ENCODE assay signal across 15 cellular contexts in genomic region chr4:86218721-86219481, GRCh38.
DNase-seq lines count a peak whose midpoint lies in the region; ATAC-seq, FAIRE-seq and TF ChIP-seq lines count a peak whose summit lies in the region.
"Had no signal": no experiment of that assay in that cellular context is flagged by ENCODE, and none has a peak within 500 bp of the region (broad histone marks: within the 10 kb centered on the region; RNA-seq: fewer than 3 reads in every experiment).

No MANE protein-coding gene starts in this region.

- H3K4me3 ChIP-seq in ACC112 (ENCODE audit: low read depth, low read length), result peak overlapping the region; percentile 26; the same call in 1 of the 2 replicates
- H3K4me3 ChIP-seq in astrocyte (ENCODE audit: insufficient read depth, low read depth, low read length), result no peak overlapping the region
- H3K4me3 ChIP-seq in right atrium auricular region, result no peak overlapping the region
- H3K4me3 ChIP-seq: ascending aorta had no signal

- H3K36me3 ChIP-seq in ACC112 (ENCODE audit: insufficient read depth, low read length), result no peaks in the 10 kb centered on the region; the same call in 1 of the 2 replicates
- no peaks in the 10 kb centered on the region for H3K36me3 ChIP-seq in astrocyte (ENCODE audit: insufficient read depth, low read length)
- H3K36me3 ChIP-seq in right atrium auricular region, result no peaks in the 10 kb centered on the region
- H3K36me3 ChIP-seq: ascending aorta had no signal

- H2AFZ ChIP-seq in ACC112 (ENCODE audit: low read length, unreplicated experiment) (peak overlapping the region; percentile 75), astrocyte (ENCODE audit: low read depth, low read length) (peak overlapping the region; percentile 23)

- H3K4me2 ChIP-seq in astrocyte (ENCODE audit: low read length), result peak overlapping the region; percentile 58

- no peaks in the 10 kb centered on the region for H3K27me3 ChIP-seq in ACC112 (ENCODE audit: insufficient read depth, low read length)
- H3K27me3 ChIP-seq in astrocyte (ENCODE audit: insufficient read depth, low read length), result no peaks in the 10 kb centered on the region
- H3K27me3 ChIP-seq in right atrium auricular region, result no peaks in the 10 kb centered on the region
- H3K27me3 ChIP-seq: ascending aorta had no signal

- no peak overlapping the region for H3K9ac ChIP-seq in astrocyte (ENCODE audit: low read length)

- H3K9me3 Mint-ChIP-seq in astrocyte (ENCODE audit: unreplicated experiment), result peaks cover 8% of the 10 kb centered on the region

- no peaks in the 10 kb centered on the region for H3K27me3 Mint-ChIP-seq in astrocyte (ENCODE audit: low read depth, unreplicated experiment)
- H3K27me3 Mint-ChIP-seq: effector memory CD8-positive, alpha-beta T cell had no signal

- peaks cover 21% of the 10 kb centered on the region for H3K4me1 ChIP-seq in ACC112 (ENCODE audit: control insufficient read depth, insufficient read depth, low read length, unreplicated experiment)
- no peaks in the 10 kb centered on the region for H3K4me1 ChIP-seq in astrocyte (ENCODE audit: insufficient read depth, low read length)
- H3K4me1 ChIP-seq in right atrium auricular region, result no peaks in the 10 kb centered on the region
- H3K4me1 ChIP-seq: ascending aorta had no signal

- TF ChIP-seq CTCF in astrocyte (IDR thresholded peaks at IDR 0.05; ENCODE audit: insufficient read depth, low read depth, low read length), result no peak
- TF ChIP-seq CTCF in right atrium auricular region (IDR thresholded peaks at IDR 0.05), result no peak

- H3K9me3 ChIP-seq in astrocyte (ENCODE audit: insufficient read depth, low read depth, low read length) (no peaks in the 10 kb centered on the region), right atrium auricular region (peaks cover 0 to 9% of the 10 kb centered on the region in 2 donors)

- H3K4me3 Mint-ChIP-seq in astrocyte (ENCODE audit: unreplicated experiment), result no peak overlapping the region
- H3K4me3 Mint-ChIP-seq: activated T-cell treated with anti-CD3 and anti-CD28 coated beads, Interleukin-2, amount 50 U/mL, for 4 hours; effector memory CD8-positive, alpha-beta T cell had no signal

- DNase-seq in HT1080 (ENCODE audit: low read depth) (peak; percentile 16), astrocyte (ENCODE audit: low read depth) (peak; percentile 69), DMS79 (lab: John Stamatoyannopoulos, UW) (no peak), right atrium auricular region (ENCODE audit: low spot score) (no peak)
- DNase-seq: activated T-cell treated with anti-CD3 and anti-CD28 coated beads, Interleukin-2, amount 50 U/mL, for 4 hours; effector memory CD8-positive, alpha-beta T cell; NK-92 treated with Interleukin-12 subunit alpha and Interleukin-12 subunit beta, amount 100 ng/mL, for 24 hours; stimulated activated CD4-positive, alpha-beta T cell treated with anti-CD3 and anti-CD28 coated beads, Interleukin-4, amount 100 ng/mL, for 24 hours; stimulated activated naive CD4-positive, alpha-beta T cell treated with Interleukin-2 at 50 U/mL for 16 hours had no signal

- no peaks in the 10 kb centered on the region for H4K20me1 ChIP-seq in astrocyte (ENCODE audit: insufficient read depth, low read length)

- no peak for ATAC-seq in GM19395 (IDR thresholded peaks at IDR 0.05; ENCODE audit: unreplicated experiment)
- ATAC-seq in GM21423 (IDR thresholded peaks at IDR 0.05; ENCODE audit: unreplicated experiment), result no peak
- ATAC-seq: activated T-cell treated with anti-CD3 and anti-CD28 coated beads, Interleukin-2, amount 50 U/mL, for 4 hours; effector memory CD8-positive, alpha-beta T cell had no signal

- FAIRE-seq in astrocyte (lab: Jason Lieb, UNC) (peak; percentile 17), islet of Langerhans (lab: Jason Lieb, UNC) (peak; percentile 96)
- FAIRE-seq: GM12891 had no signal

- H3K79me2 ChIP-seq in ACC112 (ENCODE audit: control insufficient read depth, insufficient read depth, low read length, unreplicated experiment) (no peaks in the 10 kb centered on the region), astrocyte (ENCODE audit: insufficient read depth, low read length) (no peaks in the 10 kb centered on the region)

- no peaks in the 10 kb centered on the region for H3K36me3 Mint-ChIP-seq in astrocyte (ENCODE audit: low read depth, unreplicated experiment)

- no peaks in the 10 kb centered on the region for H3K4me1 Mint-ChIP-seq in astrocyte (ENCODE audit: low read depth, unreplicated experiment)

- H3K27ac Mint-ChIP-seq in astrocyte (ENCODE audit: unreplicated experiment), result no peak overlapping the region
- H3K27ac Mint-ChIP-seq: effector memory CD8-positive, alpha-beta T cell had no signal

- H3K27ac ChIP-seq in ACC112 (ENCODE audit: low read depth, low read length), result peak overlapping the region; percentile 77
- peak overlapping the region; percentile 9 for H3K27ac ChIP-seq in astrocyte (ENCODE audit: low read depth, low read length)
- H3K27ac ChIP-seq in right atrium auricular region, result no peak overlapping the region
- H3K27ac ChIP-seq: ascending aorta had no signal

Comparison
In these comparisons a context has a peak if more than half of its experiments do, and no peak if none do; other contexts are left out.
1. H3K27ac ChIP-seq: peak in ACC112 (single experiment) and astrocyte (single experiment); none in right atrium auricular region (0 of 2).
2. DNase-seq: peak in HT1080 (single experiment) and astrocyte (single experiment); none in DMS79 (single experiment) and right atrium auricular region (single experiment).